In the genomic region with DNA sequence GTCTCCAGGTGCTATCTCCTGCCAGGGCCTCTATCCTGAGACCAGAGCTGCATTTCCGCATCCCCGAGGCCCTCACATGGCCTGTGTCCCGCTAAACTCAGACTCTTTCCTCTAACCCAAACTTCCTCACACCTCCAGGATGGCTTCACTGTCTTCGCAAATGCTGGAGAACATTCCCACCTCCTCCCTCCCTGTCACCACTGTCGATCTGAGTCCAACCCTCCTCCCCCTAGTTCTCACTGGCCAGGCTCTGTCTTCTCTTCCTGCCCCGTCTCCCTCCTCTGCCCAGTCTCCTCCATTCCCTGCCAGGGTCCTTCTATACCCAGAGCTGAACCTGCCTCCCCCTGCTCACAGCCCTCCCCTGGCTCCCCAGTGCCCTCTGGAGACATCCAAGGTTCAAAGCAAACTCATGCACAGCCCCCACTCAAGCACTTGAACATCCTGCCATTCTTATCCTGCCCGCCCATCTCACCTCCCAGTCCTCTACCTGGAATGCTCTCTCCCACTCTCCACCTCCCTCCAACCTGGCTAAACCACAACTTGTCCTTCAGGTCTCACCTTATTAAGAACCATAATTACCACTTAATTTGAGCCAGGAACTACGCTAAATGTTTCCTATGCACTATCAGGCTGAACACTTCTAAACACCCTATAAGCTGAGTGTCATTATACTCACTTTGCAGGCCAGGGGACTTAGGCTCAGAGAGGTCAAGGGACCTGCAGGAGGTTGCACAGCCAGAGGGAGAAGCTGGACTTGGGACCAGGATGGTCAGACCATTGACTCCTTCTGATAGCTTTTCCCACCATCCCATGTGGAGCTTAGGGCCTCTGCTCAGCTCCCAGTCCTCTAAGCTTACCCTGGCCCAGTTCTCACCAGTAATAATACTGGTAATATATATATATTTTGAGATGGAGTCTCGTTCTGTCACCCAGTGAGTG, we compare ENCODE assay signal across 1 cellular context.
TF ChIP-seq lines count a peak whose summit lies in the region.

No MANE protein-coding gene starts in this region.

TF ChIP-seq in A549, 52 proteins besides CTCF, POLR2A, EP300 and RAD21:
- TF ChIP-seq FOXS1 (CRISPR knock-in tag; IDR thresholded peaks at IDR 0.05) (no peak), ZFP36 (IDR thresholded peaks at IDR 0.05; ENCODE audit: borderline replicate concordance, partially characterized antibody) (peak; percentile 56), KDM1A (IDR thresholded peaks at IDR 0.05; ENCODE audit: low read depth) (peak; percentile 85; the same call in 1 of the 2 replicates), SREBF2 (IDR thresholded peaks at IDR 0.05) (no peak), JUN (IDR thresholded peaks at IDR 0.05) (peak in 1 of 2 experiments; percentile 37; a peak in 1 of 5 replicates), HDAC2 (IDR thresholded peaks at IDR 0.05) (peak; percentile 60; the same call in 1 of the 2 replicates), TFCP2L1 (CRISPR knock-in tag; IDR thresholded peaks at IDR 0.05) (no peak), NFE2L2 (conservative IDR thresholded peaks at IDR 0.05; ENCODE audit: low read length) (no peak)
TF ChIP-seq in A549: peak in this region for 4.
